1 cellular context compared by ENCODE assay signal in genomic region chr6:39834278-39834677, GRCh38.
TF ChIP-seq lines count a peak whose summit lies in the region.

No MANE protein-coding gene starts in this region.

TF ChIP-seq in K562, 482 proteins besides CTCF, POLR2A, EP300 and RAD21 (continued from another document):
- TF ChIP-seq, protein P1, sequence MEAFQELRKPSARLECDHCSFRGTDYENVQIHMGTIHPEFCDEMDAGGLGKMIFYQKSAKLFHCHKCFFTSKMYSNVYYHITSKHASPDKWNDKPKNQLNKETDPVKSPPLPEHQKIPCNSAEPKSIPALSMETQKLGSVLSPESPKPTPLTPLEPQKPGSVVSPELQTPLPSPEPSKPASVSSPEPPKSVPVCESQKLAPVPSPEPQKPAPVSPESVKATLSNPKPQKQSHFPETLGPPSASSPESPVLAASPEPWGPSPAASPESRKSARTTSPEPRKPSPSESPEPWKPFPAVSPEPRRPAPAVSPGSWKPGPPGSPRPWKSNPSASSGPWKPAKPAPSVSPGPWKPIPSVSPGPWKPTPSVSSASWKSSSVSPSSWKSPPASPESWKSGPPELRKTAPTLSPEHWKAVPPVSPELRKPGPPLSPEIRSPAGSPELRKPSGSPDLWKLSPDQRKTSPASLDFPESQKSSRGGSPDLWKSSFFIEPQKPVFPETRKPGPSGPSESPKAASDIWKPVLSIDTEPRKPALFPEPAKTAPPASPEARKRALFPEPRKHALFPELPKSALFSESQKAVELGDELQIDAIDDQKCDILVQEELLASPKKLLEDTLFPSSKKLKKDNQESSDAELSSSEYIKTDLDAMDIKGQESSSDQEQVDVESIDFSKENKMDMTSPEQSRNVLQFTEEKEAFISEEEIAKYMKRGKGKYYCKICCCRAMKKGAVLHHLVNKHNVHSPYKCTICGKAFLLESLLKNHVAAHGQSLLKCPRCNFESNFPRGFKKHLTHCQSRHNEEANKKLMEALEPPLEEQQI (IDR thresholded peaks at IDR 0.05): no peak
- TF ChIP-seq ZNF311 (CRISPR knock-in tag; IDR thresholded peaks at IDR 0.05) (no peak), SIRT6 (IDR thresholded peaks at IDR 0.05; ENCODE audit: low read depth, low read length) (no peak), BCL6 (CRISPR knock-in tag; IDR thresholded peaks at IDR 0.05) (no peak), CBFB (CRISPR knock-in tag; IDR thresholded peaks at IDR 0.05) (no peak), OTX1 (CRISPR knock-in tag; IDR thresholded peaks at IDR 0.05) (no peak)
